In genomic region chr3:96813820-96814580, GRCh38 we compare ENCODE assay signal across 8 cellular contexts. TPM values are rescaled to one million over a fixed set of nuclear protein-coding genes. Genes with fewer than 3 reads are reported as not detected.
A peak's percentile ranks its signal among the peaks of the same experiment; 100 is the strongest.
DNase-seq lines count a peak whose midpoint lies in the region; ATAC-seq and TF ChIP-seq lines count a peak whose summit lies in the region.

No MANE protein-coding gene starts in this region.

- H4K8ac ChIP-seq in mesendoderm (ENCODE audit: low read depth, low read length): no peak overlapping the region

- peak overlapping the region; percentile 66 for H3K9ac ChIP-seq in mesendoderm (ENCODE audit: low read length)

- H2BK15ac ChIP-seq in mesendoderm (replicated peaks; ENCODE audit: low read depth): no peak overlapping the region

- no peak for TF ChIP-seq POLR2A in tibial nerve (IDR thresholded peaks at IDR 0.05)

- H2BK5ac ChIP-seq in mesendoderm (ENCODE audit: low read length): no peak overlapping the region

- H3K4ac ChIP-seq in mesendoderm (ENCODE audit: low read depth, low read length): no peak overlapping the region

- peak overlapping the region; percentile 89 for H3K4me3 Mint-ChIP-seq in Calu3 (ENCODE audit: low read depth, unreplicated experiment)
- peak overlapping the region; percentile 87 for H3K4me3 Mint-ChIP-seq in endothelial cell (ENCODE audit: unreplicated experiment)

- intact Hi-C loops in Calu3 (cut with micrococcal nuclease; ENCODE audit: unreplicated experiment): loop anchor here (1.0 to 5.0 kb wide), 2 partner anchors 483 to 1952 kb away; no protein-coding TSS in a partner anchor

- no peaks in the 10 kb centered on the region for H3K79me1 ChIP-seq in mesendoderm (ENCODE audit: low read length)

- H3K4me1 Mint-ChIP-seq in Calu3 (ENCODE audit: low read depth, unreplicated experiment) (peaks cover 8% of the 10 kb centered on the region), endothelial cell (ENCODE audit: unreplicated experiment) (peaks cover 8% of the 10 kb centered on the region)

- no peak overlapping the region for H4K5ac ChIP-seq in mesendoderm (ENCODE audit: low read length)

- no peaks in the 10 kb centered on the region for H3K4me1 ChIP-seq in mesendoderm (ENCODE audit: control insufficient read depth, low read depth, low read length)
- peaks cover 0 to 33% (median 2%) of the 10 kb centered on the region in 4 donors for H3K4me1 ChIP-seq in tibial nerve

- H3K9me3 Mint-ChIP-seq in Calu3 (ENCODE audit: low read depth, unreplicated experiment) (no peaks in the 10 kb centered on the region), endothelial cell (ENCODE audit: unreplicated experiment) (no peaks in the 10 kb centered on the region)

- peak overlapping the region; percentile 92 for H3K56ac ChIP-seq in mesendoderm (ENCODE audit: low read length)

- no TSS peak for BruUV-seq in Calu3 (replicated peaks; lab: Mats Ljungman, UMichigan)

- H3K36me3 ChIP-seq in mesendoderm (ENCODE audit: control insufficient read depth, insufficient read depth, low read length): no peaks in the 10 kb centered on the region
- no peaks in the 10 kb centered on the region for H3K36me3 ChIP-seq in tibial nerve

- H3K27ac Mint-ChIP-seq in Calu3 (ENCODE audit: unreplicated experiment): no peak overlapping the region
- H3K27ac Mint-ChIP-seq in endothelial cell (ENCODE audit: unreplicated experiment): no peak overlapping the region

- H2BK120ac ChIP-seq in mesendoderm (ENCODE audit: low read depth, low read length): no peak overlapping the region

- peak; percentile 27 for ATAC-seq in GM19372 (IDR thresholded peaks at IDR 0.05; ENCODE audit: low read depth, unreplicated experiment)
- peak; percentile 26 for ATAC-seq in HG03460 (IDR thresholded peaks at IDR 0.05; ENCODE audit: unreplicated experiment)
- ATAC-seq in SK-N-SH treated with all-trans-retinoic acid at 6 μM for 48 hours: peak; percentile 79

- H3K36me3 Mint-ChIP-seq in Calu3 (ENCODE audit: insufficient read depth, unreplicated experiment) (peaks cover 8% of the 10 kb centered on the region), endothelial cell (ENCODE audit: low read depth, unreplicated experiment) (no peaks in the 10 kb centered on the region)

- peak overlapping the region; percentile 88 for H3K4me2 ChIP-seq in mesendoderm (ENCODE audit: low read length)

- peak overlapping the region; percentile 44 for H3K4me3 ChIP-seq in mesendoderm (ENCODE audit: low read length)
- H3K4me3 ChIP-seq in tibial nerve: peak overlapping the region; percentile 34 to 67 (median 50)

- CTCF ChIA-PET in Calu3 (lab: Charles Lee): interaction anchor here (0.6 kb wide), 2 partner anchors 109 to 1350 kb away, joined by 3 to 4 read pairs; no protein-coding TSS in a partner anchor

- no CpG with 5 or more reads among the region's 76 CpGs for WGBS in mesendoderm (ENCODE audit: extremely low coverage, insufficient coverage, low lambda C conversion rate)
- WGBS in tibial nerve, 2 donors: 1 to 3% methylated on average over 35 to 47 of the region's 76 CpGs

- no peak for TF ChIP-seq CTCF in Calu3 (IDR thresholded peaks at IDR 0.05; ENCODE audit: unreplicated experiment)
- peak; percentile 2 for TF ChIP-seq CTCF in endothelial cell (IDR thresholded peaks at IDR 0.05; ENCODE audit: unreplicated experiment)
- TF ChIP-seq CTCF in tibial nerve (IDR thresholded peaks at IDR 0.05): peak in 1 of 5 experiments; percentile 14

- peak overlapping the region; percentile 18 for H3K23ac ChIP-seq in mesendoderm (ENCODE audit: low read length)

- H3K27me3 ChIP-seq in mesendoderm (ENCODE audit: insufficient read depth, low read length, poor library complexity): peaks cover 4% of the 10 kb centered on the region
- H3K27me3 ChIP-seq in tibial nerve: peaks cover 0 to 8% of the 10 kb centered on the region in 2 donors

- DNase-seq in Calu3 (peak; percentile 64), endothelial cell (ENCODE audit: low spot score) (peak; percentile 73), mesendoderm (peak; percentile 83), tibial nerve (ENCODE audit: low spot score in 2 of 2) (peak in 1 of 2 donors; percentile 31), HT-29 (ENCODE audit: low spot score) (no peak)

- H3K27ac ChIP-seq in mesendoderm (ENCODE audit: low read depth, low read length): no peak overlapping the region
- peak overlapping the region in 2 of 4 donors; percentile 28 to 70 for H3K27ac ChIP-seq in tibial nerve

- no peaks in the 10 kb centered on the region for H3K9me3 ChIP-seq in tibial nerve

- H3K27me3 Mint-ChIP-seq in Calu3 (ENCODE audit: unreplicated experiment) (no peaks in the 10 kb centered on the region), endothelial cell (ENCODE audit: unreplicated experiment) (peaks cover 13% of the 10 kb centered on the region)

- no peak overlapping the region for H3K18ac ChIP-seq in mesendoderm (ENCODE audit: low read length)

- TF ChIP-seq EP300 in tibial nerve (IDR thresholded peaks at IDR 0.05): no peak

- H3K79me2 ChIP-seq in mesendoderm (ENCODE audit: control insufficient read depth, insufficient read depth, low read length): no peaks in the 10 kb centered on the region

- H2AK5ac ChIP-seq in mesendoderm (ENCODE audit: low read length): no peak overlapping the region

TF ChIP-seq in SK-N-SH treated with all-trans-retinoic acid at 6 μM for 48 hours, 23 proteins besides CTCF, POLR2A, EP300 and RAD21:
- no peak for TF ChIP-seq ZFP3 (CRISPR knock-in tag; IDR thresholded peaks at IDR 0.05)
- TF ChIP-seq OSR1 (CRISPR knock-in tag; IDR thresholded peaks at IDR 0.05): no peak
- no peak for TF ChIP-seq GLIS3 (CRISPR knock-in tag; IDR thresholded peaks at IDR 0.05)
TF ChIP-seq in SK-N-SH treated with all-trans-retinoic acid at 6 μM for 48 hours: peak in this region for 0.

RNA-seq across cellular contexts. Expression of gene EPHA6, which starts 0.4 kb away (rescaled TPM):
- total RNA-seq in Calu3 (2022) (1.1 TPM in 2 replicates), endothelial cell (ENCODE audit: unreplicated experiment) (21.8 TPM), tibial nerve (1 to 10 TPM in 1 of 4 donors, under 1 TPM in 3; 0.30 to 1.3 (median 0.61) TPM)
- 1.3 TPM for polyA plus RNA-seq in mesendoderm (2013, experiment 1 of 2)
- 1.1 TPM for polyA plus RNA-seq in mesendoderm (2013, experiment 2 of 2)
- total RNA-seq in HT-29 (2014; rRNA removed; shearing (Covaris generic)): not detected in 2 replicates

Comparison
In these comparisons a context has a peak if more than half of its experiments do, and no peak if none do; other contexts are left out.
1. ATAC-seq: peak in every context shown above with its lines; median percentile 79 in SK-N-SH treated with all-trans-retinoic acid at 6 μM for 48 hours; 27 in GM19372; 26 in HG03460.
2. RNA of gene EPHA6, which starts 0.4 kb away (total RNA-seq): 21.8 TPM in endothelial cell (single experiment); 1.1 TPM in Calu3, 0.30 to 1.3 TPM in tibial nerve and not detected in HT-29; every median in the first group is over 10 times any median in the second.